Comparison of ENCODE assay signal across 1 cellular context in genomic region chr7:95608344-95609173, GRCh38.
TF ChIP-seq lines count a peak whose summit lies in the region.

No MANE protein-coding gene starts in this region.

TF ChIP-seq in K562, 482 proteins besides CTCF, POLR2A, EP300 and RAD21 (continued from another document and continues in another):
- TF ChIP-seq TCF7 (IDR thresholded peaks at IDR 0.05; ENCODE audit: borderline replicate concordance) (no peak), SMAD1 (IDR thresholded peaks at IDR 0.05; ENCODE audit: low read depth, low read length, partially characterized antibody) (no peak), U2AF2 (optimal IDR thresholded peaks at IDR 0.05; ENCODE audit: low read depth, low read length) (no peak), CHD1 (IDR thresholded peaks at IDR 0.05; ENCODE audit: low read length) (no peak), ZBTB34 (CRISPR knock-in tag; IDR thresholded peaks at IDR 0.05) (no peak), ERF (CRISPR knock-in tag; IDR thresholded peaks at IDR 0.05) (no peak), ZNF584 (CRISPR knock-in tag; IDR thresholded peaks at IDR 0.05; ENCODE audit: low read depth) (0 out of 2 replicates have a peak, but pooled peaks have one; percentile 51), ZNF75A (CRISPR knock-in tag; IDR thresholded peaks at IDR 0.05) (no peak), BHLHE40 (IDR thresholded peaks at IDR 0.05; ENCODE audit: low read length) (0 out of 2 replicates have a peak, but pooled peaks have one; percentile 33), ETV5 (CRISPR knock-in tag; IDR thresholded peaks at IDR 0.05; ENCODE audit: low read depth) (peak; percentile 29; the same call in 1 of the 2 replicates), CCAR2 (IDR thresholded peaks at IDR 0.05; ENCODE audit: low read depth, low read length) (no peak), NCOA2 (IDR thresholded peaks at IDR 0.05; ENCODE audit: partially characterized antibody in 2 of 2) (no peak), PYGO2 (tag; IDR thresholded peaks at IDR 0.05) (no peak), ZBTB1 (CRISPR knock-in tag; IDR thresholded peaks at IDR 0.05; ENCODE audit: borderline replicate concordance, low read depth) (no peak), ZKSCAN8 (CRISPR knock-in tag; IDR thresholded peaks at IDR 0.05) (no peak), POLR2AphosphoS5 (IDR thresholded peaks at IDR 0.05; ENCODE audit: control insufficient read depth, insufficient read depth, low read depth, low read length) (no peak), ARID4B (CRISPR knock-in tag; IDR thresholded peaks at IDR 0.05) (no peak), ATF6 (CRISPR knock-in tag; IDR thresholded peaks at IDR 0.05) (no peak), RHOXF2B (CRISPR knock-in tag; conservative IDR thresholded peaks at IDR 0.05) (no peak), WHSC1 (IDR thresholded peaks at IDR 0.05; ENCODE audit: low read length) (no peak), GATAD2A (IDR thresholded peaks at IDR 0.05) (no peak), HCFC1 (IDR thresholded peaks at IDR 0.05; ENCODE audit: low read depth, low read length) (no peak), SAFB2 (IDR thresholded peaks at IDR 0.05; ENCODE audit: borderline replicate concordance, low read depth, low read length, severe bottlenecking) (no peak), TRIM25 (IDR thresholded peaks at IDR 0.05; ENCODE audit: borderline replicate concordance) (no peak), ZNF717 (CRISPR knock-in tag; IDR thresholded peaks at IDR 0.05) (no peak), DMBX1 (CRISPR knock-in tag; IDR thresholded peaks at IDR 0.05; ENCODE audit: borderline replicate concordance) (no peak), POLR2H (tag; IDR thresholded peaks at IDR 0.05; ENCODE audit: low read depth) (no peak), HES1 (IDR thresholded peaks at IDR 0.05; ENCODE audit: low read depth) (no peak), CSDE1 (IDR thresholded peaks at IDR 0.05) (no peak), ZNF785 (CRISPR knock-in tag; IDR thresholded peaks at IDR 0.05) (no peak), ZNF77 (CRISPR knock-in tag; IDR thresholded peaks at IDR 0.05) (no peak), CREB3 (tag; conservative IDR thresholded peaks at IDR 0.05; ENCODE audit: low read depth) (peak; percentile 72; the same call in 1 of the 2 replicates), HDAC3 (IDR thresholded peaks at IDR 0.05; ENCODE audit: borderline replicate concordance, partially characterized antibody) (peak; percentile 91), MNT (conservative IDR thresholded peaks at IDR 0.05) (no peak; a peak in 1 of 4 replicates), ZNF696 (CRISPR knock-in tag; conservative IDR thresholded peaks at IDR 0.05) (no peak), STAG1 (CRISPR knock-in tag; IDR thresholded peaks at IDR 0.05; ENCODE audit: borderline replicate concordance) (no peak), NUFIP1 (IDR thresholded peaks at IDR 0.05; ENCODE audit: partially characterized antibody) (no peak), NFE2 (IDR thresholded peaks at IDR 0.05; ENCODE audit: low read depth) (no peak), ZNF23 (CRISPR knock-in tag; IDR thresholded peaks at IDR 0.05) (no peak), TSC22D4 (tag; IDR thresholded peaks at IDR 0.05) (no peak), ILF3 (IDR thresholded peaks at IDR 0.05; ENCODE audit: borderline replicate concordance) (no peak), STAT6 (CRISPR knock-in tag; IDR thresholded peaks at IDR 0.05) (no peak)
- TF ChIP-seq, protein P1, sequence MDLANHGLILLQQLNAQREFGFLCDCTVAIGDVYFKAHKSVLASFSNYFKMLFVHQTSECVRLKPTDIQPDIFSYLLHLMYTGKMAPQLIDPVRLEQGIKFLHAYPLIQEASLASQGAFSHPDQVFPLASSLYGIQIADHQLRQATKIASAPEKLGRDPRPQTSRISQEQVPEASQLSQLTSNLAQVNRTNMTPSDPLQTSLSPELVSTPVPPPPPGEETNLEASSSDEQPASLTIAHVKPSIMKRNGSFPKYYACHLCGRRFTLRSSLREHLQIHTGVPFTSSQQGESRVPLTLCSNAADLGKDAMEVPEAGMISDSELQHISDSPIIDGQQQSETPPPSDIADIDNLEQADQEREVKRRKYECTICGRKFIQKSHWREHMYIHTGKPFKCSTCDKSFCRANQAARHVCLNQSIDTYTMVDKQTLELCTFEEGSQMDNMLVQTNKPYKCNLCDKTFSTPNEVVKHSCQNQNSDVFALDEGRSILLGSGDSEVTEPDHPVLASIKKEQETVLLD (IDR thresholded peaks at IDR 0.05): no peak
- TF ChIP-seq, protein P2, sequence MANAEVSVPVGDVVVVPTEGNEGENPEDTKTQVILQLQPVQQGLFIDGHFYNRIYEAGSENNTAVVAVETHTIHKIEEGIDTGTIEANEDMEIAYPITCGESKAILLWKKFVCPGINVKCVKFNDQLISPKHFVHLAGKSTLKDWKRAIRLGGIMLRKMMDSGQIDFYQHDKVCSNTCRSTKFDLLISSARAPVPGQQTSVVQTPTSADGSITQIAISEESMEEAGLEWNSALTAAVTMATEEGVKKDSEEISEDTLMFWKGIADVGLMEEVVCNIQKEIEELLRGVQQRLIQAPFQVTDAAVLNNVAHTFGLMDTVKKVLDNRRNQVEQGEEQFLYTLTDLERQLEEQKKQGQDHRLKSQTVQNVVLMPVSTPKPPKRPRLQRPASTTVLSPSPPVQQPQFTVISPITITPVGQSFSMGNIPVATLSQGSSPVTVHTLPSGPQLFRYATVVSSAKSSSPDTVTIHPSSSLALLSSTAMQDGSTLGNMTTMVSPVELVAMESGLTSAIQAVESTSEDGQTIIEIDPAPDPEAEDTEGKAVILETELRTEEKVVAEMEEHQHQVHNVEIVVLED (CRISPR knock-in tag; IDR thresholded peaks at IDR 0.05): no peak
